ENCODE assay signal across 13 cellular contexts in genomic region chrX:26851981-26852380, GRCh38.
DNase-seq lines count a peak whose midpoint lies in the region; ATAC-seq, FAIRE-seq and TF ChIP-seq lines count a peak whose summit lies in the region.
"Had no signal": no experiment of that assay in that cellular context is flagged by ENCODE, and none has a peak within 500 bp of the region (broad histone marks: within the 10 kb centered on the region; RNA-seq: fewer than 3 reads in every experiment).

No MANE protein-coding gene starts in this region.

- no peaks in the 10 kb centered on the region for H3K36me3 ChIP-seq in HCT116 (ENCODE audit: control insufficient read depth in 1 of 2, insufficient read depth in 2 of 2, low read length in 2 of 2)
- no peaks in the 10 kb centered on the region for H3K36me3 ChIP-seq in PC-3 (ENCODE audit: low read depth, low read length)

- peak; percentile 23 for FAIRE-seq in A549 (lab: Jason Lieb, UNC)

- no peak for TF ChIP-seq EP300 in A549 (IDR thresholded peaks at IDR 0.05)

- H3K9ac ChIP-seq in HCT116 (ENCODE audit: low read length) (no peak overlapping the region), PC-3 (ENCODE audit: low read length) (no peak overlapping the region)

- POLR2A ChIA-PET in A549 (lab: Yijun Ruan, JAX) (no interaction called here), HCT116 (lab: Charles Lee) (no interaction called here), PC-3 (lab: Charles Lee; ENCODE audit: unreplicated experiment) (no interaction called here)

- H3K4me2 ChIP-seq in A549 = no peak overlapping the region
- no peak overlapping the region for H3K4me2 ChIP-seq in HCT116 (ENCODE audit: low read length)
- H3K4me2 ChIP-seq in PC-3 (ENCODE audit: low read length) = no peak overlapping the region

- WGBS in A549 (ENCODE audit: missing lambda C conversion rate) = 0% methylated on average over 1 of the region's 1 CpG

- TF ChIP-seq RAD21 in A549 (conservative IDR thresholded peaks at IDR 0.05 in 1 of 2, IDR thresholded peaks at IDR 0.05 in 1 of 2) = no peak
- TF ChIP-seq RAD21 in HCT116 (IDR thresholded peaks at IDR 0.05; ENCODE audit: low read depth) = peak; percentile 52

- no peak overlapping the region for H3K4me3 ChIP-seq in A549
- H3K4me3 ChIP-seq in HCT116 (replicated peaks in 1 of 2; ENCODE audit: low read depth in 1 of 2, low read length in 2 of 2) = no peak overlapping the region
- H3K4me3 ChIP-seq in PC-3 (ENCODE audit: low read length) = no peak overlapping the region
- no peak overlapping the region for H3K4me3 ChIP-seq in fibroblast of the aortic adventitia (ENCODE audit: low read depth, low read length)

- H3K79me2 ChIP-seq in HCT116 (ENCODE audit: insufficient read depth, low read length) = no peaks in the 10 kb centered on the region
- no peaks in the 10 kb centered on the region for H3K79me2 ChIP-seq in PC-3 (ENCODE audit: low read length)

- TF ChIP-seq POLR2A in A549 (IDR thresholded peaks at IDR 0.05; ENCODE audit: low read length) = no peak
- no peak for TF ChIP-seq POLR2A in HCT116 (IDR thresholded peaks at IDR 0.05; ENCODE audit: borderline replicate concordance, extremely low read depth, insufficient read depth, insufficient read length)

- no peak overlapping the region for H2AFZ ChIP-seq in HCT116 (ENCODE audit: low read depth, low read length, poor library complexity, severe bottlenecking)
- no peak overlapping the region for H2AFZ ChIP-seq in PC-3 (ENCODE audit: low read length)

- H3K4me1 ChIP-seq in A549 = no peaks in the 10 kb centered on the region
- H3K4me1 ChIP-seq in HCT116 (ENCODE audit: control insufficient read depth in 1 of 2, insufficient read depth in 2 of 2, low read length in 2 of 2) = no peaks in the 10 kb centered on the region
- no peaks in the 10 kb centered on the region for H3K4me1 ChIP-seq in PC-3 (ENCODE audit: insufficient read depth, low read length)

- H3K9me2 ChIP-seq in HCT116 (ENCODE audit: insufficient read depth) (no peaks in the 10 kb centered on the region), PC-3 (replicated peaks; ENCODE audit: low read length) (no peaks in the 10 kb centered on the region)

- TF ChIP-seq CTCF in A549 (IDR thresholded peaks at IDR 0.05) = no peak
- TF ChIP-seq CTCF in HCT116 (IDR thresholded peaks at IDR 0.05 in 2 of 3, conservative IDR thresholded peaks at IDR 0.05 in 1 of 3; ENCODE audit: borderline replicate concordance in 1 of 3, insufficient read depth in 1 of 3, low read depth in 2 of 3, low read length in 2 of 3) = peak; percentile 13 to 36 (median 15); a peak in 3 of 6 replicates
- TF ChIP-seq CTCF in PC-3 (conservative IDR thresholded peaks at IDR 0.05; ENCODE audit: low read depth, low read length) = no peak
- TF ChIP-seq CTCF in fibroblast of the aortic adventitia (IDR thresholded peaks at IDR 0.05; ENCODE audit: insufficient read depth, low read length) = no peak
- no peak for TF ChIP-seq CTCF in omental fat pad (IDR thresholded peaks at IDR 0.05)

- H3K27ac ChIP-seq in A549 (no peak overlapping the region), HCT116 (ENCODE audit: low read depth, low read length) (no peak overlapping the region), PC-3 (ENCODE audit: low read length) (no peak overlapping the region)

- BruUV-seq in HCT116 (replicated peaks; lab: Mats Ljungman, UMichigan) = no TSS peak
- BruUV-seq in PC-3 (replicated peaks; lab: Mats Ljungman, UMichigan) = no TSS peak

- DNase-seq in A549 (ENCODE audit: low read depth in 1 of 2, low spot score in 1 of 2) (no peak), HCT116 (ENCODE audit: low read depth, low spot score) (peak; percentile 23), PC-3 (peak; percentile 1), fibroblast of the aortic adventitia (ENCODE audit: low read depth) (peak; percentile 21), omental fat pad (ENCODE audit: low spot score) (no peak), AG08395 (ENCODE audit: low spot score) (no peak)
- no peak for DNase-seq in stimulated activated CD4-positive, alpha-beta T cell treated with anti-CD3 and anti-CD28 coated beads, Interleukin-12 subunit alpha, Interleukin-12 subunit beta, amount 100 ng/mL, for 4 hours
- DNase-seq: activated T-cell treated with anti-CD3 and anti-CD28 coated beads, Interleukin-2, amount 50 U/mL, for 72 hours; C1 segment of cervical spinal cord; NCI-H1048; stimulated activated CD4-positive, alpha-beta T cell treated with anti-CD3 and anti-CD28 coated beads, Interleukin-15, amount 100 ng/mL, for 24 hours; substantia nigra had no signal

- H3K9me3 ChIP-seq in A549 = no peaks in the 10 kb centered on the region
- no peaks in the 10 kb centered on the region for H3K9me3 ChIP-seq in HCT116 (ENCODE audit: control insufficient read depth in 1 of 2, insufficient read depth in 1 of 2, low read depth in 1 of 2, low read length in 2 of 2)
- no peaks in the 10 kb centered on the region for H3K9me3 ChIP-seq in PC-3 (ENCODE audit: low read length)

- H3K27me3 ChIP-seq in HCT116 (ENCODE audit: insufficient read depth, low read length) (no peaks in the 10 kb centered on the region), PC-3 (ENCODE audit: low read length) (no peaks in the 10 kb centered on the region)

- H4K20me1 ChIP-seq in HCT116 (ENCODE audit: insufficient read depth) = no peaks in the 10 kb centered on the region
- H4K20me1 ChIP-seq in PC-3 (ENCODE audit: low read length) = no peaks in the 10 kb centered on the region

- no peaks in the 10 kb centered on the region for H3F3A ChIP-seq in PC-3 (ENCODE audit: low read length, unreplicated experiment)

- CTCF ChIA-PET in A549 (lab: Yijun Ruan, JAX) (no interaction called here), HCT116 (lab: Charles Lee) (interaction anchor here (0.8 to 1.0 kb wide), 2 partner anchors 56 to 67 kb away, joined by 3 to 6 read pairs; no protein-coding TSS in a partner anchor), PC-3 (lab: Charles Lee) (no interaction called here)

- intact Hi-C loops in HCT116 (cut with micrococcal nuclease) = loop anchor here (2.0 to 10.0 kb wide), 4 partner anchors 65 to 543 kb away; no protein-coding TSS in a partner anchor
- intact Hi-C loops in PC-3 (cut with micrococcal nuclease) = no loop called here

- ATAC-seq in A549 = no peak
- ATAC-seq in HCT116 = peak; percentile 86
- ATAC-seq in PC-3 = no peak
- ATAC-seq in omental fat pad (ENCODE audit: low FRiP score) = no peak
- ATAC-seq in GM18519 (IDR thresholded peaks at IDR 0.05; ENCODE audit: low FRiP score, unreplicated experiment) = no peak
- ATAC-seq: activated T-cell treated with anti-CD3 and anti-CD28 coated beads, Interleukin-2, amount 50 U/mL, for 72 hours had no signal

- RAD21 ChIA-PET in HCT116 (lab: Charles Lee; ENCODE audit: low non-redundant PET in 1 of 2, low total read pairs in 2 of 2, uncharacterized antibody in 2 of 2, unreplicated experiment in 2 of 2) = no interaction called here

TF ChIP-seq in A549, 52 proteins besides CTCF, POLR2A, EP300 and RAD21:
- TF ChIP-seq REST (IDR thresholded peaks at IDR 0.05) (no peak), NFE2L2 (conservative IDR thresholded peaks at IDR 0.05; ENCODE audit: low read length) (no peak)

TF ChIP-seq in HCT116, 20 proteins besides CTCF, POLR2A, EP300 and RAD21:
- TF ChIP-seq POLR2AphosphoS5 (IDR thresholded peaks at IDR 0.05; ENCODE audit: low read depth, low read length) (no peak), TCF7L2 (IDR thresholded peaks at IDR 0.05; ENCODE audit: borderline replicate concordance, extremely low read depth, insufficient read depth, insufficient read length) (no peak)
TF ChIP-seq in HCT116: peak in this region for 0.

Comparison
In these comparisons a context has a peak if more than half of its experiments do, and no peak if none do; other contexts are left out.
1. DNase-seq: peak in HCT116 (single experiment), PC-3 (single experiment) and fibroblast of the aortic adventitia (single experiment); none in A549 (0 of 2), omental fat pad (single experiment), stimulated activated CD4-positive, alpha-beta T cell treated with anti-CD3 and anti-CD28 coated beads, Interleukin-12 subunit alpha, Interleukin-12 subunit beta, amount 100 ng/mL, for 4 hours (single experiment) and AG08395 (single experiment).
2. CTCF ChIP-seq: peak in HCT116 (3 of 3); none in A549 (single experiment), PC-3 (single experiment), fibroblast of the aortic adventitia (single experiment) and omental fat pad (0 of 3).
3. Of the 6 proteins assayed by ChIP-seq in both A549 and HCT116: peak only in A549: none; only in HCT116: CTCF and RAD21; in both: none; in neither: 4.